ENCODE assay signal across 12 cellular contexts in the genomic region with DNA sequence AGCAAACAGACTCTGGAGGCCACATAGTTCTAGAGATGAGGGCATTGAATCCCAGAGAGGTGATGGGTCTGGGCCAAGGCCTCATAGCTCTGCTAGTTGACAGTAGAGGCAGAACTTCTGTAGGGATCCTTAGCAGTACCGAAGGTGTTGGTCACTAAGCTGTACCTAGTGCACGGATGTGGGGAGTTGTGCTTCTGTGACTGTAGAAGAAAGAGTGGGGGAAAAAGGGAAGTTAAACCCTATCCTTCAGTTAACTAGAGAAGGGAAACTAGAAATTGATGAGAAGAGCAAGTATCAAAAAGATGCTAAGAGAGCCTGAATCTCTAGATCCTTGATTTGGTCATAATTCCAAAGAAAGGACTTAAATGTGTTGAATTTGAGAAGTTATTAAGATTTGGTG.
A peak's percentile ranks its signal among the peaks of the same experiment; 100 is the strongest.
DNase-seq lines count a peak whose midpoint lies in the region; ATAC-seq and TF ChIP-seq lines count a peak whose summit lies in the region.
"Had no signal": no experiment of that assay in that cellular context is flagged by ENCODE, and none has a peak within 500 bp of the region (broad histone marks: within the 10 kb centered on the region; RNA-seq: fewer than 3 reads in every experiment).

No MANE protein-coding gene starts in this region.

- ATAC-seq in GM19452 (IDR thresholded peaks at IDR 0.05; ENCODE audit: unreplicated experiment) (peak; percentile 42), HG02943 (IDR thresholded peaks at IDR 0.05; ENCODE audit: low read depth, unreplicated experiment) (peak; percentile 47), heart left ventricle (no peak), psoas muscle (no peak)
- ATAC-seq in activated CD8-positive, alpha-beta T cell treated with anti-CD3 and anti-CD28 coated beads for 36 hours = no peak
- ATAC-seq: activated T-helper 17 cell treated with anti-CD3 and anti-CD28 coated beads, Interleukin-2, amount 50 U/mL, for 72 hours had no signal

- H3K36me3 ChIP-seq in heart left ventricle (no peaks in the 10 kb centered on the region), psoas muscle (ENCODE audit: insufficient read depth in 1 of 2, low read depth in 1 of 2) (no peaks in the 10 kb centered on the region)
- H3K36me3 ChIP-seq: SJCRH30 had no signal

- POLR2A ChIA-PET in GM10248 (lab: Yijun Ruan, JAX) = no interaction called here
- POLR2A ChIA-PET in activated CD8-positive, alpha-beta T cell treated with anti-CD3 and anti-CD28 coated beads for 36 hours (lab: Charles Lee) = no interaction called here

- peaks cover 14% of the 10 kb centered on the region for H3K9me3 Mint-ChIP-seq in activated CD8-positive, alpha-beta T cell treated with anti-CD3 and anti-CD28 coated beads for 36 hours
- H3K9me3 Mint-ChIP-seq in activated T-cell treated with anti-CD3 and anti-CD28 coated beads, Interleukin-2, amount 50 U/mL, for 24 hours = peaks cover 18% of the 10 kb centered on the region

- TF ChIP-seq CTCF in GM10248 (IDR thresholded peaks at IDR 0.05; ENCODE audit: control extremely low read depth, extremely low read depth, low read depth, missing control alignments) (no peak), heart left ventricle (IDR thresholded peaks at IDR 0.05) (no peak), psoas muscle (IDR thresholded peaks at IDR 0.05) (no peak)
- TF ChIP-seq CTCF in activated CD8-positive, alpha-beta T cell treated with anti-CD3 and anti-CD28 coated beads for 36 hours (IDR thresholded peaks at IDR 0.05) = no peak

- H3K9me3 ChIP-seq in heart left ventricle (peaks cover 0 to 8% (median 0%) of the 10 kb centered on the region in 12 donors), psoas muscle (no peaks in the 10 kb centered on the region)

- peaks cover 8% of the 10 kb centered on the region for H3K4me1 Mint-ChIP-seq in activated CD8-positive, alpha-beta T cell treated with anti-CD3 and anti-CD28 coated beads for 36 hours (ENCODE audit: low read depth)
- H3K4me1 Mint-ChIP-seq in activated T-cell treated with anti-CD3 and anti-CD28 coated beads, Interleukin-2, amount 50 U/mL, for 24 hours (ENCODE audit: low read depth) = peaks cover 10% of the 10 kb centered on the region
- H3K4me1 Mint-ChIP-seq: activated T-helper 17 cell treated with anti-CD3 and anti-CD28 coated beads, Interleukin-2, amount 50 U/mL, for 72 hours had no signal

- H3K4me3 ChIP-seq in heart left ventricle = no peak overlapping the region
- no peak overlapping the region for H3K4me3 ChIP-seq in psoas muscle
- H3K4me3 ChIP-seq: SJCRH30 had no signal

- H3K4me1 ChIP-seq in heart left ventricle (peaks cover 0 to 11% (median 0%) of the 10 kb centered on the region in 12 donors), psoas muscle (no peaks in the 10 kb centered on the region)
- H3K4me1 ChIP-seq: SJCRH30 had no signal

- no peaks in the 10 kb centered on the region for H3K27me3 Mint-ChIP-seq in activated CD8-positive, alpha-beta T cell treated with anti-CD3 and anti-CD28 coated beads for 36 hours
- H3K27me3 Mint-ChIP-seq in activated T-cell treated with anti-CD3 and anti-CD28 coated beads, Interleukin-2, amount 50 U/mL, for 24 hours = no peaks in the 10 kb centered on the region
- H3K27me3 Mint-ChIP-seq: activated T-helper 17 cell treated with anti-CD3 and anti-CD28 coated beads, Interleukin-2, amount 50 U/mL, for 72 hours had no signal

- no peak overlapping the region for H3K27ac Mint-ChIP-seq in activated CD8-positive, alpha-beta T cell treated with anti-CD3 and anti-CD28 coated beads for 36 hours
- H3K27ac Mint-ChIP-seq in activated T-cell treated with anti-CD3 and anti-CD28 coated beads, Interleukin-2, amount 50 U/mL, for 24 hours = no peak overlapping the region
- H3K27ac Mint-ChIP-seq: activated T-helper 17 cell treated with anti-CD3 and anti-CD28 coated beads, Interleukin-2, amount 50 U/mL, for 72 hours had no signal

- no peak overlapping the region for H3K27ac ChIP-seq in heart left ventricle
- no peak overlapping the region for H3K27ac ChIP-seq in psoas muscle
- H3K27ac ChIP-seq: SJCRH30 had no signal

- whole genome bisulfite sequencing in heart left ventricle, 4 donors = 88 to 97% (median 92%) methylated on average over 2 of the region's 2 CpGs
- WGBS in psoas muscle, 3 donors = 96 to 98% (median 97%) methylated on average over 2 of the region's 2 CpGs

- H3K36me3 Mint-ChIP-seq in activated CD8-positive, alpha-beta T cell treated with anti-CD3 and anti-CD28 coated beads for 36 hours (ENCODE audit: low read depth) = peaks cover 6% of the 10 kb centered on the region
- no peaks in the 10 kb centered on the region for H3K36me3 Mint-ChIP-seq in activated T-cell treated with anti-CD3 and anti-CD28 coated beads, Interleukin-2, amount 50 U/mL, for 24 hours (ENCODE audit: low read depth)

- DNase-seq in GM10248 (ENCODE audit: extremely low spot score) = peak; percentile 14
- DNase-seq in NOMO-1 treated with DMSO at 0.1 percent for 48 hours (lab: John Stamatoyannopoulos, UW; ENCODE audit: unreplicated experiment) = peak; percentile 76
- DNase-seq in heart left ventricle = no peak
- no peak for DNase-seq in psoas muscle
- DNase-seq in activated CD8-positive, alpha-beta T cell treated with anti-CD3 and anti-CD28 coated beads for 36 hours = no peak
- DNase-seq in activated T-cell treated with anti-CD3 and anti-CD28 coated beads, Interleukin-2, amount 50 U/mL, for 24 hours = no peak
- DNase-seq: NCI-H345, SJCRH30, substantia nigra had no signal

- CTCF ChIA-PET in GM10248 (lab: Yijun Ruan, JAX) = interaction anchor here (1.0 to 1.2 kb wide), 2 partner anchors 23 to 222 kb away, joined by 3 to 4 read pairs; no protein-coding TSS in a partner anchor
- CTCF ChIA-PET in activated CD8-positive, alpha-beta T cell treated with anti-CD3 and anti-CD28 coated beads for 36 hours (lab: Charles Lee) = no interaction called here

- no peaks in the 10 kb centered on the region for H3K27me3 ChIP-seq in heart left ventricle
- H3K27me3 ChIP-seq in psoas muscle (ENCODE audit: insufficient read depth in 3 of 3, low read length in 2 of 3) = no peaks in the 10 kb centered on the region
- H3K27me3 ChIP-seq: SJCRH30 had no signal

- no peak for TF ChIP-seq POLR2A in heart left ventricle (IDR thresholded peaks at IDR 0.05)

- intact Hi-C loops in heart left ventricle (cut with DNase I) (no loop called here), psoas muscle (cut with DNase I) (no loop called here)
- intact Hi-C loops in activated CD8-positive, alpha-beta T cell treated with anti-CD3 and anti-CD28 coated beads for 36 hours (cut with micrococcal nuclease) = no loop called here

- no peak overlapping the region for H3K4me3 Mint-ChIP-seq in activated CD8-positive, alpha-beta T cell treated with anti-CD3 and anti-CD28 coated beads for 36 hours
- H3K4me3 Mint-ChIP-seq in activated T-cell treated with anti-CD3 and anti-CD28 coated beads, Interleukin-2, amount 50 U/mL, for 24 hours = no peak overlapping the region
- H3K4me3 Mint-ChIP-seq: activated T-helper 17 cell treated with anti-CD3 and anti-CD28 coated beads, Interleukin-2, amount 50 U/mL, for 72 hours had no signal

Comparison
In these comparisons a context has a peak if more than half of its experiments do, and no peak if none do; other contexts are left out.
1. DNase-seq: peak in GM10248 (single experiment) and NOMO-1 treated with DMSO at 0.1 percent for 48 hours (single experiment); none in heart left ventricle (0 of 5), psoas muscle (0 of 2), activated CD8-positive, alpha-beta T cell treated with anti-CD3 and anti-CD28 coated beads for 36 hours (single experiment) and activated T-cell treated with anti-CD3 and anti-CD28 coated beads, Interleukin-2, amount 50 U/mL, for 24 hours (single experiment).
2. ATAC-seq: peak in GM19452 (single experiment) and HG02943 (single experiment); none in heart left ventricle (0 of 4), psoas muscle (0 of 4) and activated CD8-positive, alpha-beta T cell treated with anti-CD3 and anti-CD28 coated beads for 36 hours (single experiment).